ENCODE assay signal across 20 cellular contexts in genomic region chr1:195960580-195960979, GRCh38.
DNase-seq lines count a peak whose midpoint lies in the region; ATAC-seq and TF ChIP-seq lines count a peak whose summit lies in the region.
"Had no signal": no experiment of that assay in that cellular context is flagged by ENCODE, and none has a peak within 500 bp of the region (broad histone marks: within the 10 kb centered on the region; RNA-seq: fewer than 3 reads in every experiment).

No MANE protein-coding gene starts in this region.

- DNase-seq in iPS-NIHi11 (ENCODE audit: low spot score) = peak; percentile 12
- DNase-seq in osteocyte (ENCODE audit: extremely low spot score, unreplicated experiment) = no peak
- DNase-seq in NCI-H2227 (lab: John Stamatoyannopoulos, UW; ENCODE audit: unreplicated experiment) = no peak
- DNase-seq: CD4-positive, CD25-positive, alpha-beta regulatory T cell; DMS79; HCEC 1CT; IMR-90; NCI-H1694; NCI-H2081; NCI-H2171 treated with DMSO at 0.1 percent for 48 hours; NCI-H446; NCI-H526; OCI-M1; Right ventricle myocardium superior had no signal

- no peak overlapping the region for H3K4me3 Mint-ChIP-seq in osteocyte (ENCODE audit: unreplicated experiment)
- H3K4me3 Mint-ChIP-seq: CD4-positive, CD25-positive, alpha-beta regulatory T cell; T-helper 1 cell treated with Interleukin-12 subunit alpha and Interleukin-12 subunit beta and Interleukin-4 antibody, amounts not matched to agents 30 μg/mL and 1 μg/mL, for 36 hours had no signal

- H3K27ac Mint-ChIP-seq in osteocyte (ENCODE audit: unreplicated experiment) = no peak overlapping the region
- H3K27ac Mint-ChIP-seq: CD4-positive, CD25-positive, alpha-beta regulatory T cell; T-helper 1 cell treated with Interleukin-12 subunit alpha and Interleukin-12 subunit beta and Interleukin-4 antibody, amounts not matched to agents 30 μg/mL and 1 μg/mL, for 36 hours had no signal

- no peaks in the 10 kb centered on the region for H3K4me1 Mint-ChIP-seq in osteocyte (ENCODE audit: unreplicated experiment)
- H3K4me1 Mint-ChIP-seq: CD4-positive, CD25-positive, alpha-beta regulatory T cell had no signal

- no peaks in the 10 kb centered on the region for H3K9me3 Mint-ChIP-seq in osteocyte (ENCODE audit: unreplicated experiment)
- H3K9me3 Mint-ChIP-seq: T-helper 1 cell treated with Interleukin-12 subunit alpha and Interleukin-12 subunit beta and Interleukin-4 antibody, amounts not matched to agents 30 μg/mL and 1 μg/mL, for 36 hours had no signal

- no peaks in the 10 kb centered on the region for H3K36me3 Mint-ChIP-seq in osteocyte (ENCODE audit: unreplicated experiment)
- H3K36me3 Mint-ChIP-seq: CD4-positive, CD25-positive, alpha-beta regulatory T cell had no signal

- ATAC-seq in GM19463 (IDR thresholded peaks at IDR 0.05; ENCODE audit: unreplicated experiment) = peak; percentile 55
- ATAC-seq in HG02610 (IDR thresholded peaks at IDR 0.05; ENCODE audit: unreplicated experiment) = peak; percentile 91
- ATAC-seq in HG03432 (IDR thresholded peaks at IDR 0.05; ENCODE audit: unreplicated experiment) = peak; percentile 67
- no peak for ATAC-seq in GM19324 (IDR thresholded peaks at IDR 0.05; ENCODE audit: low FRiP score, unreplicated experiment)
- ATAC-seq in HG02973 (IDR thresholded peaks at IDR 0.05; ENCODE audit: unreplicated experiment) = no peak

- no peak for TF ChIP-seq CTCF in osteocyte (IDR thresholded peaks at IDR 0.05)

- H3K27me3 Mint-ChIP-seq in osteocyte (ENCODE audit: unreplicated experiment) = no peaks in the 10 kb centered on the region
- H3K27me3 Mint-ChIP-seq: CD4-positive, CD25-positive, alpha-beta regulatory T cell had no signal

Comparison
In these comparisons a context has a peak if more than half of its experiments do, and no peak if none do; other contexts are left out.
1. ATAC-seq: peak in GM19463 (single experiment), HG02610 (single experiment) and HG03432 (single experiment); none in GM19324 (single experiment) and HG02973 (single experiment).